Comparison of ENCODE assay signal across 9 cellular contexts in genomic region chrX:2697741-2698294, GRCh38. TPM values are rescaled to one million over a fixed set of nuclear protein-coding genes. Genes with fewer than 3 reads are reported as not detected.
A peak's percentile ranks its signal among the peaks of the same experiment; 100 is the strongest.
DNase-seq lines count a peak whose midpoint lies in the region; ATAC-seq, FAIRE-seq and TF ChIP-seq lines count a peak whose summit lies in the region.
"Had no signal": no experiment of that assay in that cellular context is flagged by ENCODE, and none has a peak within 500 bp of the region (broad histone marks: within the 10 kb centered on the region; RNA-seq: fewer than 3 reads in every experiment).

No MANE protein-coding gene starts in this region.

- WGBS in right cardiac atrium = 67% methylated on average over 9 of the region's 9 CpGs
- 61 to 73% methylated on average over 9 of the region's 9 CpGs for whole genome bisulfite sequencing in heart right ventricle, 2 donors

- peaks cover 0 to 7% (median 0%) of the 10 kb centered on the region in 3 donors for H3K9me3 Mint-ChIP-seq in T-cell

- no peak for FAIRE-seq in keratinocyte (lab: Jason Lieb, UNC)
- FAIRE-seq in frontal cortex (lab: Jason Lieb, UNC) = no peak

- dilution Hi-C loops in keratinocyte (cut with MboI; ENCODE audit: extremely low pct_ligation_motif_present, low sequenced_read_pairs) = no loop called here

- intact Hi-C loops in right cardiac atrium (cut with DNase I) (no loop called here), heart right ventricle (cut with DNase I) (no loop called here)

- no peaks in the 10 kb centered on the region for H3K27me3 Mint-ChIP-seq in T-cell

- H4K20me1 ChIP-seq in keratinocyte (ENCODE audit: control insufficient read depth, extremely low read depth, insufficient read depth, low read length) = peaks cover 5% of the 10 kb centered on the region

- POLR2A ChIA-PET in T-cell (lab: Charles Lee) = no interaction called here

- peaks cover 0 to 28% (median 0%) of the 10 kb centered on the region in 9 donors for H3K36me3 ChIP-seq in heart right ventricle
- peaks cover 0 to 3% of the 10 kb centered on the region in 2 experiments for H3K36me3 ChIP-seq in keratinocyte (ENCODE audit: control insufficient read depth in 2 of 2, extremely low read depth in 1 of 2, insufficient read depth in 2 of 2, low read length in 2 of 2)

- DNase-seq in right cardiac atrium (no peak), heart right ventricle (no peak), T-cell (no peak), keratinocyte (ENCODE audit: low read depth, low spot score) (no peak), NCI-H2171 (lab: John Stamatoyannopoulos, UW) (no peak), NCI-H2107 (lab: John Stamatoyannopoulos, UW) (no peak), frontal cortex (ENCODE audit: low spot score in 2 of 2) (no peak), NCI-H2029 (lab: John Stamatoyannopoulos, UW) (no peak)
- DNase-seq: NCI-H2081 had no signal

- H3K27me3 ChIP-seq in right cardiac atrium (ENCODE audit: control insufficient read depth, insufficient read depth) (no peaks in the 10 kb centered on the region), heart right ventricle (no peaks in the 10 kb centered on the region), keratinocyte (ENCODE audit: control insufficient read depth, extremely low read depth, insufficient read depth, low read length) (no peaks in the 10 kb centered on the region)

- peak overlapping the region; percentile 76 for H3K4me2 ChIP-seq in keratinocyte (ENCODE audit: control insufficient read depth, extremely low read depth, insufficient read depth, low read depth, low read length)

- peaks cover 41% of the 10 kb centered on the region for H3K4me1 ChIP-seq in right cardiac atrium (ENCODE audit: control insufficient read depth, insufficient read depth, low read length)
- peaks cover 62 to 100% (median 91%) of the 10 kb centered on the region in 9 donors for H3K4me1 ChIP-seq in heart right ventricle
- H3K4me1 ChIP-seq in keratinocyte (ENCODE audit: control insufficient read depth, extremely low read depth, insufficient read depth, low read length) = peaks cover 43% of the 10 kb centered on the region

- H3K9me1 ChIP-seq in keratinocyte (ENCODE audit: control insufficient read depth, extremely low read depth, insufficient read depth, low read length) = peaks cover 4% of the 10 kb centered on the region

- no peaks in the 10 kb centered on the region for H3K9me3 ChIP-seq in right cardiac atrium (ENCODE audit: control insufficient read depth, low read length)
- no peaks in the 10 kb centered on the region for H3K9me3 ChIP-seq in heart right ventricle
- no peaks in the 10 kb centered on the region for H3K9me3 ChIP-seq in keratinocyte (ENCODE audit: control insufficient read depth, low read depth, low read length)

- no peak overlapping the region for H3K9ac ChIP-seq in keratinocyte (ENCODE audit: control insufficient read depth, extremely low read depth, insufficient read depth, low read length)

- CTCF ChIA-PET in T-cell (lab: Charles Lee) = no interaction called here

- peak overlapping the region; percentile 84 to 85 for H3K27ac Mint-ChIP-seq in T-cell

- H3K79me2 ChIP-seq in keratinocyte (ENCODE audit: control insufficient read depth, insufficient read depth, low read length) = peaks cover 87% of the 10 kb centered on the region

- peaks cover 93 to 98% (median 96%) of the 10 kb centered on the region in 3 donors for H3K4me1 Mint-ChIP-seq in T-cell

- ATAC-seq in right cardiac atrium (no peak), heart right ventricle (no peak), T-cell (replicated peaks in 1 of 4) (no peak)

- H3K4me3 ChIP-seq in right cardiac atrium (ENCODE audit: low read length) (no peak overlapping the region), heart right ventricle (peak overlapping the region in 1 of 10 donors; percentile 22), keratinocyte (ENCODE audit: control insufficient read depth in 2 of 3, extremely low read depth in 1 of 3, insufficient read depth in 2 of 3, low read depth in 1 of 3, low read length in 3 of 3) (no peak overlapping the region)

- H3K4me3 Mint-ChIP-seq in T-cell = peak overlapping the region; percentile 29 to 98 (median 61)

- H3K36me3 Mint-ChIP-seq in T-cell = peaks cover 41% of the 10 kb centered on the region

- H2AFZ ChIP-seq in keratinocyte (ENCODE audit: control insufficient read depth, low read length) = no peak overlapping the region

- H3K27ac ChIP-seq in right cardiac atrium (ENCODE audit: low read length) (peak overlapping the region; percentile 56), heart right ventricle (peak overlapping the region in 2 of 10 donors; percentile 71 to 94), keratinocyte (ENCODE audit: control insufficient read depth, insufficient read depth, low read length) (no peak overlapping the region)

- no peak for TF ChIP-seq CTCF in heart right ventricle (IDR thresholded peaks at IDR 0.05)
- no peak for TF ChIP-seq CTCF in keratinocyte (optimal IDR thresholded peaks at IDR 0.05 in 1 of 3, IDR thresholded peaks at IDR 0.05 in 1 of 3, conservative IDR thresholded peaks at IDR 0.05 in 1 of 3; ENCODE audit: extremely low read depth in 1 of 3, insufficient read depth in 2 of 3, low read length in 3 of 3)

RNA-seq across cellular contexts. Expression of gene CD99, which starts 6.7 kb away (rescaled TPM):
- total RNA-seq in right cardiac atrium (100 to 1,000 TPM; 230 to 368 (median 290) TPM), heart right ventricle (100 to 1,000 TPM; 202 to 400 (median 256) TPM), T-cell (100 to 1,000 TPM; 141 to 294 (median 207) TPM), frontal cortex (11.4 TPM)
- polyA plus RNA-seq in right cardiac atrium (387 TPM), heart right ventricle (100 to 1,000 TPM; 323 to 419 TPM), keratinocyte (33.8 to 165 TPM (median 74.4 TPM) in 3 replicates)
- 38.5 TPM for polyA plus RNA-seq in keratinocyte (2011; ENCODE audit: low read depth)
- polyA plus RNA-seq in keratinocyte (2011; cell fraction: cytosol; rRNA removed) = 68.5 and 123 TPM in 2 replicates
- 96.6 and 113 TPM in 2 replicates for polyA plus RNA-seq in keratinocyte (2011; cell fraction: nucleus; rRNA removed)
- 71.6 and 247 TPM in 2 replicates for polyA plus RNA-seq in keratinocyte (2012; ENCODE audit: low replicate concordance)
- polyA minus RNA-seq in keratinocyte = 31.3 to 57.0 TPM (median 41.1 TPM) in 3 replicates
- 60.2 TPM for polyA minus RNA-seq in keratinocyte (2011; cell fraction: cytosol; rRNA and poly(A)+ RNA removed)
- 26.3 and 33.7 TPM in 2 replicates for polyA minus RNA-seq in keratinocyte (2011; cell fraction: nucleus; rRNA and poly(A)+ RNA removed)

RNA-seq across cellular contexts. Expression of gene XG, which starts 54.0 kb away (rescaled TPM):
- 1 to 10 TPM in 3 of 4 donors, under 1 TPM in 1; 0.79 to 1.6 (median 1.0) TPM for total RNA-seq in right cardiac atrium
- 0.43 TPM for polyA plus RNA-seq in right cardiac atrium
- 1 to 10 TPM in 1 of 10 donors, under 1 TPM in 7, not detected in 2; 0.24 to 1.5 (median 0.30) TPM for total RNA-seq in heart right ventricle
- polyA plus RNA-seq in heart right ventricle = under 1 TPM; 0.16 to 0.29 TPM
- total RNA-seq in T-cell = 1 to 10 TPM in 1 of 5 donors, under 1 TPM in 1, not detected in 3; 0.13 to 1.5 TPM
- polyA plus RNA-seq in keratinocyte = 56.5 to 74.4 TPM (median 70.9 TPM) in 3 replicates
- 17.7 TPM for polyA plus RNA-seq in keratinocyte (2011; ENCODE audit: low read depth)
- polyA plus RNA-seq in keratinocyte (2011; cell fraction: cytosol; rRNA removed) = 54.9 and 70.1 TPM in 2 replicates
- 87.6 and 94.9 TPM in 2 replicates for polyA plus RNA-seq in keratinocyte (2011; cell fraction: nucleus; rRNA removed)
- polyA plus RNA-seq in keratinocyte (2012; ENCODE audit: low replicate concordance) = 46.5 and 57.1 TPM in 2 replicates
- 20.9 to 40.6 TPM (median 37.7 TPM) in 3 replicates for polyA minus RNA-seq in keratinocyte
- polyA minus RNA-seq in keratinocyte (2011; cell fraction: cytosol; rRNA and poly(A)+ RNA removed) = 48.2 TPM
- polyA minus RNA-seq in keratinocyte (2011; cell fraction: nucleus; rRNA and poly(A)+ RNA removed) = 44.5 and 64.5 TPM in 2 replicates
- not detected for total RNA-seq in frontal cortex

Comparison
In these comparisons a context has a peak if more than half of its experiments do, and no peak if none do; other contexts are left out.
1. RNA of gene CD99, which starts 6.7 kb away (total RNA-seq): 230 to 368 TPM in right cardiac atrium, 202 to 400 TPM in heart right ventricle and 141 to 294 TPM in T-cell; 11.4 TPM in frontal cortex (single experiment); every median in the first group is over 10 times any median in the second.